9 cellular contexts compared by ENCODE assay signal in the genomic region with DNA sequence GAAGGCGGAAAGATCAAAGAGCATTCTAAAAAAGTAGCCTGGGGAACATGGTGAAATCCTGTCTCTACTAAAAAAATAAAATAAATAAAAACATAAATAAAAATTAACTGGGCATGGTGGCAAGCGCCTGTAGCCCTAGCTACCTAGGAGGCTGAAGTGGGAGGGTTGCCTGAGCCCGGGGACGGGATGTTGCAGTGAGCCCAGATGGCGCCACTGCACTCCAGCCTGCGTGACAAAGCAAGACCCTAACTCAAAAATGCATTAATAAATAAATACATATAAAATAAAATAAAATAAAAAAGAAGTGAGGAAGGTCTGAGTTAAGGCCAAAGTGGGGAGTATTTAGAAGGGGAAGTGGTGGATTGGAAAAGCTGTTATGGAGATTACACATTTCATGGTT. TPM values are rescaled to one million over a fixed set of nuclear protein-coding genes. Genes with fewer than 3 reads are reported as not detected.
A peak's percentile ranks its signal among the peaks of the same experiment; 100 is the strongest.
DNase-seq lines count a peak whose midpoint lies in the region; ATAC-seq, FAIRE-seq and TF ChIP-seq lines count a peak whose summit lies in the region.
"Had no signal": no experiment of that assay in that cellular context is flagged by ENCODE, and none has a peak within 500 bp of the region (broad histone marks: within the 10 kb centered on the region; RNA-seq: fewer than 3 reads in every experiment).

No MANE protein-coding gene starts in this region.

- DNase-seq in A549 (ENCODE audit: low read depth in 1 of 2, low spot score in 1 of 2) (no peak), DND-41 (no peak), PC-9 (no peak), glutamatergic neuron (no peak), T1000 (lab: John Stamatoyannopoulos, UW) (no peak), suprapubic skin (ENCODE audit: low spot score in 2 of 2) (no peak), SHP77 (lab: John Stamatoyannopoulos, UW) (no peak)
- DNase-seq: kidney glomerular epithelial cell had no signal

- H3K79me2 ChIP-seq in DND-41 (ENCODE audit: insufficient read depth, low read length) (peaks cover 49% of the 10 kb centered on the region), PC-9 (ENCODE audit: low read depth) (peaks cover 43% of the 10 kb centered on the region)

- peaks cover 3% of the 10 kb centered on the region for H3K27me3 Mint-ChIP-seq in glutamatergic neuron (ENCODE audit: unreplicated experiment)

- peaks cover 4% of the 10 kb centered on the region for H3K36me3 Mint-ChIP-seq in glutamatergic neuron (ENCODE audit: unreplicated experiment)

- TF ChIP-seq EP300 in A549 (IDR thresholded peaks at IDR 0.05) (no peak), suprapubic skin (IDR thresholded peaks at IDR 0.05) (no peak)

- H3K4me1 ChIP-seq in A549 (peaks cover 12% of the 10 kb centered on the region), DND-41 (ENCODE audit: insufficient read depth, low read length) (peaks cover 37% of the 10 kb centered on the region), PC-9 (replicated peaks; ENCODE audit: insufficient read depth) (peaks cover 11% of the 10 kb centered on the region; the same call in 1 of the 2 replicates), suprapubic skin (peaks cover 17% of the 10 kb centered on the region)

- H3K9ac ChIP-seq in DND-41 (ENCODE audit: low read depth, low read length), result peak overlapping the region; percentile 69

- TF ChIP-seq RAD21 in A549 (conservative IDR thresholded peaks at IDR 0.05 in 1 of 2, IDR thresholded peaks at IDR 0.05 in 1 of 2), result no peak

- no peaks in the 10 kb centered on the region for H3K27me3 ChIP-seq in DND-41 (ENCODE audit: insufficient read depth, low read length, poor library complexity)
- no peaks in the 10 kb centered on the region for H3K27me3 ChIP-seq in PC-9 (ENCODE audit: insufficient read depth, low read depth)
- H3K27me3 ChIP-seq in suprapubic skin, result no peaks in the 10 kb centered on the region

- POLR2A ChIA-PET in A549 (lab: Yijun Ruan, JAX), result no interaction called here
- POLR2A ChIA-PET in PC-9 (lab: Charles Lee; ENCODE audit: unreplicated experiment), result no interaction called here

- H3K4me2 ChIP-seq in A549 (peak overlapping the region; percentile 81), DND-41 (ENCODE audit: insufficient read depth, low read length) (peak overlapping the region; percentile 74), PC-9 (peak overlapping the region; percentile 80)

- WGBS in A549 (ENCODE audit: missing lambda C conversion rate), result 93% methylated on average over 6 of the region's 6 CpGs
- WGBS in suprapubic skin, result 98% methylated on average over 6 of the region's 6 CpGs

- no peaks in the 10 kb centered on the region; the same call in 1 of the 2 replicates for H3K36me3 ChIP-seq in DND-41 (ENCODE audit: insufficient read depth, low read length)
- no peaks in the 10 kb centered on the region for H3K36me3 ChIP-seq in PC-9 (ENCODE audit: low read depth)
- no peaks in the 10 kb centered on the region for H3K36me3 ChIP-seq in suprapubic skin

- intact Hi-C loops in PC-9 (cut with micrococcal nuclease; ENCODE audit: unreplicated experiment), result no loop called here

- H2AFZ ChIP-seq in DND-41 (ENCODE audit: low read depth, low read length), result no peak overlapping the region
- no peak overlapping the region for H2AFZ ChIP-seq in PC-9

- CTCF ChIA-PET in A549 (lab: Yijun Ruan, JAX) (interaction anchor here (1.1 kb wide), 1 partner anchor 56 kb away, joined by 3 read pairs; no protein-coding TSS in a partner anchor), PC-9 (lab: Charles Lee) (no interaction called here)

- no peaks in the 10 kb centered on the region for H3F3A ChIP-seq in PC-9 (ENCODE audit: insufficient read depth, low read depth)

- FAIRE-seq in A549 (lab: Jason Lieb, UNC), result no peak

- peak overlapping the region; percentile 90 for H3K4me3 Mint-ChIP-seq in glutamatergic neuron (ENCODE audit: unreplicated experiment)

- no TSS peak for BruUV-seq in PC-9 (replicated peaks; lab: Mats Ljungman, UMichigan)

- no peak overlapping the region; the same call in 2 of the 3 replicates for H3K4me3 ChIP-seq in A549
- peak overlapping the region in 1 of 2 experiments; percentile 84; a peak in 3 of 4 replicates for H3K4me3 ChIP-seq in DND-41 (ENCODE audit: low read depth in 1 of 2, low read length in 2 of 2)
- peak overlapping the region; percentile 71 for H3K4me3 ChIP-seq in PC-9
- no peak overlapping the region for H3K4me3 ChIP-seq in suprapubic skin

- peaks cover 9% of the 10 kb centered on the region; the same call in 2 of the 3 replicates for H3K9me3 ChIP-seq in A549
- peaks cover 7% of the 10 kb centered on the region for H3K9me3 ChIP-seq in DND-41 (ENCODE audit: insufficient read depth, low read length, severe bottlenecking)
- H3K9me3 ChIP-seq in PC-9 (ENCODE audit: insufficient read depth, low read depth), result no peaks in the 10 kb centered on the region
- no peaks in the 10 kb centered on the region for H3K9me3 ChIP-seq in suprapubic skin

- TF ChIP-seq CTCF in A549 (IDR thresholded peaks at IDR 0.05), result no peak
- TF ChIP-seq CTCF in DND-41 (IDR thresholded peaks at IDR 0.05; ENCODE audit: borderline replicate concordance, extremely low read depth, low read length, poor library complexity, severe bottlenecking), result peak; percentile 28
- no peak for TF ChIP-seq CTCF in PC-9 (conservative IDR thresholded peaks at IDR 0.05)
- no peak for TF ChIP-seq CTCF in glutamatergic neuron (IDR thresholded peaks at IDR 0.05; ENCODE audit: partially characterized antibody, unreplicated experiment)
- no peak for TF ChIP-seq CTCF in suprapubic skin (IDR thresholded peaks at IDR 0.05)

- ATAC-seq in A549 (no peak), DND-41 (ENCODE audit: insufficient read depth, low read depth) (no peak), GM21717 (IDR thresholded peaks at IDR 0.05; ENCODE audit: unreplicated experiment) (no peak)

- H3K9me3 Mint-ChIP-seq in glutamatergic neuron (ENCODE audit: unreplicated experiment), result peaks cover 5% of the 10 kb centered on the region

- no peaks in the 10 kb centered on the region for H3K9me2 ChIP-seq in PC-9 (ENCODE audit: insufficient read depth)

- H4K20me1 ChIP-seq in DND-41 (ENCODE audit: insufficient read depth, low read length) (peaks cover 6% of the 10 kb centered on the region; the same call in 1 of the 2 replicates), PC-9 (ENCODE audit: insufficient read depth) (0 out of 2 replicates have a peak, but pooled peaks cover 4% of the 10 kb centered on the region)

- H3K27ac Mint-ChIP-seq in glutamatergic neuron (ENCODE audit: unreplicated experiment), result peak overlapping the region; percentile 89

- peaks cover 11% of the 10 kb centered on the region for H3K4me1 Mint-ChIP-seq in glutamatergic neuron (ENCODE audit: low read depth, unreplicated experiment)

- TF ChIP-seq POLR2A in A549 (IDR thresholded peaks at IDR 0.05; ENCODE audit: low read length), result no peak
- no peak for TF ChIP-seq POLR2A in suprapubic skin (IDR thresholded peaks at IDR 0.05)

- H3K27ac ChIP-seq in A549 (no peak overlapping the region; a peak in 1 of 6 replicates), DND-41 (ENCODE audit: low read length) (no peak overlapping the region), PC-9 (no peak overlapping the region), suprapubic skin (no peak overlapping the region)

TF ChIP-seq in A549, 52 proteins besides CTCF, POLR2A, EP300 and RAD21 (continues in another document):
- TF ChIP-seq JUN (IDR thresholded peaks at IDR 0.05) (no peak), CHD2 (IDR thresholded peaks at IDR 0.05; ENCODE audit: low read length, partially characterized antibody) (no peak), KDM1A (IDR thresholded peaks at IDR 0.05; ENCODE audit: low read depth) (no peak), JUNB (IDR thresholded peaks at IDR 0.05) (no peak), PHF8 (IDR thresholded peaks at IDR 0.05; ENCODE audit: borderline replicate concordance, low read depth) (no peak), CEBPB (IDR thresholded peaks at IDR 0.05) (no peak), GATA3 (IDR thresholded peaks at IDR 0.05; ENCODE audit: borderline replicate concordance) (no peak), HOXB13 (CRISPR knock-in tag; IDR thresholded peaks at IDR 0.05; ENCODE audit: low read depth) (no peak)
- TF ChIP-seq, protein P1, sequence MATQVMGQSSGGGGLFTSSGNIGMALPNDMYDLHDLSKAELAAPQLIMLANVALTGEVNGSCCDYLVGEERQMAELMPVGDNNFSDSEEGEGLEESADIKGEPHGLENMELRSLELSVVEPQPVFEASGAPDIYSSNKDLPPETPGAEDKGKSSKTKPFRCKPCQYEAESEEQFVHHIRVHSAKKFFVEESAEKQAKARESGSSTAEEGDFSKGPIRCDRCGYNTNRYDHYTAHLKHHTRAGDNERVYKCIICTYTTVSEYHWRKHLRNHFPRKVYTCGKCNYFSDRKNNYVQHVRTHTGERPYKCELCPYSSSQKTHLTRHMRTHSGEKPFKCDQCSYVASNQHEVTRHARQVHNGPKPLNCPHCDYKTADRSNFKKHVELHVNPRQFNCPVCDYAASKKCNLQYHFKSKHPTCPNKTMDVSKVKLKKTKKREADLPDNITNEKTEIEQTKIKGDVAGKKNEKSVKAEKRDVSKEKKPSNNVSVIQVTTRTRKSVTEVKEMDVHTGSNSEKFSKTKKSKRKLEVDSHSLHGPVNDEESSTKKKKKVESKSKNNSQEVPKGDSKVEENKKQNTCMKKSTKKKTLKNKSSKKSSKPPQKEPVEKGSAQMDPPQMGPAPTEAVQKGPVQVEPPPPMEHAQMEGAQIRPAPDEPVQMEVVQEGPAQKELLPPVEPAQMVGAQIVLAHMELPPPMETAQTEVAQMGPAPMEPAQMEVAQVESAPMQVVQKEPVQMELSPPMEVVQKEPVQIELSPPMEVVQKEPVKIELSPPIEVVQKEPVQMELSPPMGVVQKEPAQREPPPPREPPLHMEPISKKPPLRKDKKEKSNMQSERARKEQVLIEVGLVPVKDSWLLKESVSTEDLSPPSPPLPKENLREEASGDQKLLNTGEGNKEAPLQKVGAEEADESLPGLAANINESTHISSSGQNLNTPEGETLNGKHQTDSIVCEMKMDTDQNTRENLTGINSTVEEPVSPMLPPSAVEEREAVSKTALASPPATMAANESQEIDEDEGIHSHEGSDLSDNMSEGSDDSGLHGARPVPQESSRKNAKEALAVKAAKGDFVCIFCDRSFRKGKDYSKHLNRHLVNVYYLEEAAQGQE (IDR thresholded peaks at IDR 0.05), result no peak

RNA-seq across cellular contexts. Expression of a gene that starts 1.3 kb away (rescaled TPM):
- 144 and 218 TPM in 2 replicates for polyA plus RNA-seq in A549 (2011; rRNA removed)
- 56.3 and 67.2 TPM in 2 replicates for polyA plus RNA-seq in A549 (2012; cell fraction: cytosol; rRNA removed)
- polyA plus RNA-seq in A549 (2012; cell fraction: nucleus; rRNA removed), result 36.4 and 48.9 TPM in 2 replicates
- 166 to 190 TPM (median 176 TPM) in 3 replicates for polyA plus RNA-seq in A549 (2017; fragmentation: RNase III; extraction: RNeasy Plus Mini Kit Qiagen cat#74134 plus additional on column Dnase treatment)
- polyA minus RNA-seq in A549 (2011; rRNA and poly(A)+ RNA removed), result 45.0 and 47.2 TPM in 2 replicates
- total RNA-seq in PC-9 (2021), result 46.0 and 58.8 TPM in 2 replicates
- total RNA-seq in glutamatergic neuron (ENCODE audit: unreplicated experiment), result 70.6 TPM
- total RNA-seq in suprapubic skin, result 10 to 100 TPM; 21.1 to 51.0 (median 50.1) TPM
